ENCODE assay signal across 8 cellular contexts in the genomic region with DNA sequence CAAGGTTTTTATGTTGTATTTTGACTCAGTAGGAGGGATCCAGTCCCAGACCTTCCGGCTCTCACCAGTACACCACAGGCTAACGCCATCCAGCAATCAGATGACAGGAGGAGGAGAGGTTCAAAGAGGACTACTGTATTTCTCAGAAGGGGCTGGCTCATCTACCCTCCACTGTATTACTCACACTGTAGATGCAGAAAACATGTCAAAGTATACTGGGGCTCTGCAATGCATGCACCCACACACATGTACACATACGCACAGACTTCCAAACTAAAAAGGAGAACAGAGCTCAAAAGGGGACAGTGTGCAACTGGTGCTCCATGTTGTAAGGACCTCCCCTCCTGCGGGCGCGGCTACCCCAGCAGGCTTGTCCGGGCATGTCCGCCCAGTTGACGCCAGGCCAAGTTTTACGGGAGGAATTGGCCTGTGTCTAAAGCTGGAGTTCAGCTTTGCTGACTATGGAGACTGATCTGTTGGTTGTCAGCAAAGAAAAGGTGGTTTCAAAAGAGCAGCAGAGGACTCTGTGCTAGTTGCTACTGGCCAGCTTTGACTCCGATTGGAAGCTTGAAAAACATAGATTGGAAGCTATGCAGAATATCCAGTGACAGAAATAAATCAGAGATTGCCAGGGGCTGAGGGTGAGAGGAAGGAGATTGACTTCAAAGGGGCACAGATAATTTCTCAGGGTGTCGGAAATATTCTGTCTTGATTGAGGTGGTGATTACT.
DNase-seq lines count a peak whose midpoint lies in the region; ATAC-seq, FAIRE-seq and TF ChIP-seq lines count a peak whose summit lies in the region.

No MANE protein-coding gene starts in this region.

- peak; percentile 76 for DNase-seq in NCI-H345 (lab: John Stamatoyannopoulos, UW)
- no peak for DNase-seq in NCI-H345 treated with DMSO at 0.1 percent for 48 hours (lab: John Stamatoyannopoulos, UW; ENCODE audit: unreplicated experiment)
- peak; percentile 85 for DNase-seq in NCI-H2227 treated with DMSO at 0.1 percent for 48 hours (lab: John Stamatoyannopoulos, UW)
- peak; percentile 90 for DNase-seq in amniotic epithelial cell (ENCODE audit: low read depth)
- peak; percentile 94 for DNase-seq in left ventricle myocardium superior
- peak; percentile 75 for DNase-seq in putamen (ENCODE audit: low spot score)
- no peak for DNase-seq in GM12891 (ENCODE audit: insufficient read length, low spot score)

- TF ChIP-seq POLR2A in GM12891 (IDR thresholded peaks at IDR 0.05; ENCODE audit: low read depth, low read length) = no peak

- peak; percentile 96 for ATAC-seq in left ventricle myocardium superior
- ATAC-seq in GM21737 (IDR thresholded peaks at IDR 0.05; ENCODE audit: unreplicated experiment) = no peak

- intact Hi-C loops in left ventricle myocardium superior (cut with micrococcal nuclease) = loop anchor here (10.0 kb wide), 1 partner anchor 135 kb away; no protein-coding TSS in a partner anchor

- FAIRE-seq in GM12891 (lab: Jason Lieb, UNC) = no peak

TF ChIP-seq in GM12891, 5 proteins besides CTCF, POLR2A, EP300 and RAD21:
- TF ChIP-seq TAF1 (IDR thresholded peaks at IDR 0.05; ENCODE audit: low read depth, low read length) (no peak), POLR2AphosphoS5 (IDR thresholded peaks at IDR 0.05; ENCODE audit: low read depth, low read length) (no peak), PAX5 (IDR thresholded peaks at IDR 0.05; ENCODE audit: insufficient read depth, low read length, severe bottlenecking) (no peak), SPI1 (IDR thresholded peaks at IDR 0.05; ENCODE audit: low read depth, low read length) (no peak), POU2F2 (IDR thresholded peaks at IDR 0.05; ENCODE audit: low read depth, low read length) (no peak)

Comparison
In these comparisons a context has a peak if more than half of its experiments do, and no peak if none do; other contexts are left out.
1. DNase-seq: peak in NCI-H345 (single experiment), NCI-H2227 treated with DMSO at 0.1 percent for 48 hours (single experiment), amniotic epithelial cell (single experiment), left ventricle myocardium superior (single experiment) and putamen (single experiment); none in NCI-H345 treated with DMSO at 0.1 percent for 48 hours (single experiment) and GM12891 (single experiment).